In genomic region chr16:84403435-84403834, GRCh38 we compare ENCODE assay signal across 1 cellular context. TPM values are rescaled to one million over a fixed set of nuclear protein-coding genes. Genes with fewer than 3 reads are reported as not detected.
"Had no signal": no experiment of that assay in that cellular context is flagged by ENCODE, and none has a peak within 500 bp of the region (broad histone marks: within the 10 kb centered on the region; RNA-seq: fewer than 3 reads in every experiment).

No MANE protein-coding gene starts in this region.

RNA-seq across cellular contexts. Expression of gene ATP2C2, which starts 35.1 kb away (rescaled TPM):
- polyA plus RNA-seq: IgD-negative memory B cell had no signal
